Comparison of ENCODE assay signal across 8 cellular contexts in genomic region chr7:24812313-24812945, GRCh38. TPM values are rescaled to one million over a fixed set of nuclear protein-coding genes. Genes with fewer than 3 reads are reported as not detected.
A peak's percentile ranks its signal among the peaks of the same experiment; 100 is the strongest.
DNase-seq lines count a peak whose midpoint lies in the region; ATAC-seq and TF ChIP-seq lines count a peak whose summit lies in the region.

No MANE protein-coding gene starts in this region.

- H3K9me2 ChIP-seq in DOHH2 (replicated peaks; ENCODE audit: control insufficient read depth, low read length) = no peaks in the 10 kb centered on the region

- peaks cover 7% of the 10 kb centered on the region; the same call in 1 of the 2 replicates for H3F3A ChIP-seq in DOHH2 (ENCODE audit: control insufficient read depth, insufficient read depth)

- intact Hi-C loops in heart left ventricle (cut with DNase I) = loop anchor here in 7 of 10 donors (2.0 to 5.0 kb wide), 4 partner anchors 258 to 282 kb away; no protein-coding TSS in a partner anchor

- DNase-seq in Peyer's patch (peak in 2 of 3 donors; percentile 55 to 84), heart left ventricle (peak in 3 of 5 donors; percentile 25 to 44 (median 36)), renal cortical epithelial cell (ENCODE audit: low read depth) (peak; percentile 32)
- peak; percentile 60 for DNase-seq in activated naive CD4-positive, alpha-beta T cell treated with anti-CD3 and anti-CD28 coated beads, Interleukin-2, amount 10 ng/mL, durations not matched to agents 7 days and 5 days

- no peak overlapping the region for H3K4me3 Mint-ChIP-seq in activated naive CD4-positive, alpha-beta T cell treated with anti-CD3 and anti-CD28 coated beads, Interleukin-2, amount 10 ng/mL, durations not matched to agents 7 days and 5 days

- no peaks in the 10 kb centered on the region for H3K4me1 Mint-ChIP-seq in activated naive CD4-positive, alpha-beta T cell treated with anti-CD3 and anti-CD28 coated beads, Interleukin-2, amount 10 ng/mL, durations not matched to agents 7 days and 5 days

- H3K27me3 Mint-ChIP-seq in activated naive CD4-positive, alpha-beta T cell treated with anti-CD3 and anti-CD28 coated beads, Interleukin-2, amount 10 ng/mL, durations not matched to agents 7 days and 5 days = no peaks in the 10 kb centered on the region

- TF ChIP-seq CTCF in DOHH2 (IDR thresholded peaks at IDR 0.05; ENCODE audit: low read depth, low read length, poor library complexity, severe bottlenecking) = peak; percentile 97
- peak; percentile 64 to 85 (median 80) for TF ChIP-seq CTCF in Peyer's patch (IDR thresholded peaks at IDR 0.05)
- peak; percentile 83 to 93 (median 90) for TF ChIP-seq CTCF in heart left ventricle (IDR thresholded peaks at IDR 0.05)

- ATAC-seq in HG02642 (IDR thresholded peaks at IDR 0.05; ENCODE audit: poor library complexity, unreplicated experiment) = peak; percentile 59
- ATAC-seq in heart left ventricle = peak in 3 of 4 donors; percentile 80 to 88 (median 86)
- ATAC-seq in HG03135 (IDR thresholded peaks at IDR 0.05; ENCODE audit: unreplicated experiment) = no peak
- no peak for ATAC-seq in HG03565 (IDR thresholded peaks at IDR 0.05; ENCODE audit: unreplicated experiment)

- peaks cover 61% of the 10 kb centered on the region for H3K36me3 Mint-ChIP-seq in activated naive CD4-positive, alpha-beta T cell treated with anti-CD3 and anti-CD28 coated beads, Interleukin-2, amount 10 ng/mL, durations not matched to agents 7 days and 5 days

- H3K9me3 Mint-ChIP-seq in activated naive CD4-positive, alpha-beta T cell treated with anti-CD3 and anti-CD28 coated beads, Interleukin-2, amount 10 ng/mL, durations not matched to agents 7 days and 5 days = no peaks in the 10 kb centered on the region

- H3K4me1 ChIP-seq in DOHH2 (ENCODE audit: control insufficient read depth, low read length) (0 out of 2 replicates have a peak, but pooled peaks cover 4% of the 10 kb centered on the region), Peyer's patch (no peaks in the 10 kb centered on the region), heart left ventricle (no peaks in the 10 kb centered on the region)

- H3K4me3 ChIP-seq in DOHH2 (ENCODE audit: low read length) = no peak overlapping the region
- H3K4me3 ChIP-seq in Peyer's patch = no peak overlapping the region
- H3K4me3 ChIP-seq in heart left ventricle = no peak overlapping the region

- H3K9me3 ChIP-seq in DOHH2 (ENCODE audit: control insufficient read depth, insufficient read depth, low read length) (no peaks in the 10 kb centered on the region), Peyer's patch (no peaks in the 10 kb centered on the region), heart left ventricle (no peaks in the 10 kb centered on the region)

- no peak overlapping the region for H3K27ac Mint-ChIP-seq in activated naive CD4-positive, alpha-beta T cell treated with anti-CD3 and anti-CD28 coated beads, Interleukin-2, amount 10 ng/mL, durations not matched to agents 7 days and 5 days

- CTCF ChIA-PET in activated naive CD4-positive, alpha-beta T cell treated with anti-CD3 and anti-CD28 coated beads, Interleukin-2, amount 10 ng/mL, durations not matched to agents 7 days and 5 days (lab: Charles Lee) = interaction anchor here (0.6 to 3.4 kb wide), 42 partner anchors 8 to 297 kb away, joined by 3 to 50 read pairs (median 4); partner anchors contain the start of gene OSBPL3

- H3K27me3 ChIP-seq in DOHH2 (ENCODE audit: control insufficient read depth, low read length) (no peaks in the 10 kb centered on the region), Peyer's patch (no peaks in the 10 kb centered on the region), heart left ventricle (no peaks in the 10 kb centered on the region)

- H4K20me1 ChIP-seq in DOHH2 (ENCODE audit: control insufficient read depth, insufficient read depth, low read depth, low read length) = no peaks in the 10 kb centered on the region

- no peak for TF ChIP-seq POLR2A in Peyer's patch (IDR thresholded peaks at IDR 0.05)
- TF ChIP-seq POLR2A in heart left ventricle (IDR thresholded peaks at IDR 0.05) = no peak

- H3K36me3 ChIP-seq in DOHH2 (ENCODE audit: control insufficient read depth, low read length) (peaks cover 99% of the 10 kb centered on the region), Peyer's patch (no peaks in the 10 kb centered on the region), heart left ventricle (peaks cover 0 to 78% (median 4%) of the 10 kb centered on the region in 9 donors)

- no peak overlapping the region for H3K27ac ChIP-seq in DOHH2 (ENCODE audit: low read depth, low read length)
- H3K27ac ChIP-seq in Peyer's patch = no peak overlapping the region
- no peak overlapping the region for H3K27ac ChIP-seq in heart left ventricle

- no peaks in the 10 kb centered on the region for H3K79me2 ChIP-seq in DOHH2 (ENCODE audit: control insufficient read depth, low read length)

- no peak overlapping the region for H3K4me2 ChIP-seq in DOHH2 (ENCODE audit: low read length)

- WGBS in heart left ventricle, 4 donors = 45 to 60% (median 58%) methylated on average over 4 of the region's 4 CpGs

RNA-seq across cellular contexts. Expression of gene GSDME, which starts 55.2 kb away (rescaled TPM):
- total RNA-seq in Peyer's patch = 100 to 1,000 TPM in 3 of 4 donors, 10 to 100 TPM in 1; 14.0 to 177 (median 135) TPM
- total RNA-seq in heart left ventricle = 10 to 100 TPM in 2 of 9 donors, 1 to 10 TPM in 7; 2.6 to 17.4 (median 4.9) TPM
- 1 to 10 TPM; 2.6 to 5.8 TPM for polyA plus RNA-seq in heart left ventricle
- 68.4 and 79.0 TPM in 2 replicates for total RNA-seq in renal cortical epithelial cell

Comparison
In these comparisons a context has a peak if more than half of its experiments do, and no peak if none do; other contexts are left out.
1. ATAC-seq: peak in HG02642 (single experiment) and heart left ventricle (3 of 4); none in HG03135 (single experiment) and HG03565 (single experiment).
2. Peak in every context shown above with its lines, with median percentiles within 50 percentile points of each other: CTCF ChIP-seq and DNase-seq.